ENCODE assay signal across 8 cellular contexts in genomic region chr2:16664052-16664731, GRCh38. TPM values are rescaled to one million over a fixed set of nuclear protein-coding genes. Genes with fewer than 3 reads are reported as not detected.
DNase-seq lines count a peak whose midpoint lies in the region; TF ChIP-seq lines count a peak whose summit lies in the region.

No MANE protein-coding gene starts in this region.

- CTCF ChIA-PET in activated naive CD4-positive, alpha-beta T cell treated with anti-CD3 and anti-CD28 coated beads for 36 hours (lab: Charles Lee): interaction anchor here (0.9 to 1.5 kb wide), 2 partner anchors 45 to 92 kb away, joined by 3 to 5 read pairs; no protein-coding TSS in a partner anchor

- no peaks in the 10 kb centered on the region for H3K9me3 Mint-ChIP-seq in activated naive CD4-positive, alpha-beta T cell treated with anti-CD3 and anti-CD28 coated beads for 36 hours

- H3K36me3 ChIP-seq in urinary bladder (ENCODE audit: insufficient read depth): no peaks in the 10 kb centered on the region

- no peak for TF ChIP-seq CTCF in epithelial cell of esophagus (IDR thresholded peaks at IDR 0.05; ENCODE audit: insufficient read depth, low read depth, low read length, missing control alignments)

- WGBS in urinary bladder: 23% methylated on average over 9 of the region's 9 CpGs

- intact Hi-C loops in activated naive CD4-positive, alpha-beta T cell treated with anti-CD3 and anti-CD28 coated beads for 36 hours (cut with micrococcal nuclease): no loop called here

- no peak overlapping the region for H3K27ac ChIP-seq in urinary bladder (ENCODE audit: low read depth)

- DNase-seq in activated naive CD4-positive, alpha-beta T cell treated with anti-CD3 and anti-CD28 coated beads for 36 hours: no peak
- no peak for DNase-seq in activated naive CD4-positive, alpha-beta T cell treated with Interleukin-2 at 50 U/mL for 16 hours
- DNase-seq in SIG-M5 treated with dmso at 0.1 percent for 504 hours (lab: John Stamatoyannopoulos, UW; ENCODE audit: unreplicated experiment) (peak; percentile 62), epithelial cell of esophagus (ENCODE audit: low read depth) (peak; percentile 36), mucosa of gallbladder (ENCODE audit: low spot score) (peak; percentile 77), AG20443 (ENCODE audit: low spot score) (no peak)
- no peak for DNase-seq in stimulated activated CD8-positive, alpha-beta memory T cell treated with anti-CD3 and anti-CD28 coated beads, Interleukin-4, amount 100 ng/mL, for 48 hours

- peak overlapping the region; percentile 62 for H3K4me3 Mint-ChIP-seq in activated naive CD4-positive, alpha-beta T cell treated with anti-CD3 and anti-CD28 coated beads for 36 hours

- no peaks in the 10 kb centered on the region for H3K36me3 Mint-ChIP-seq in activated naive CD4-positive, alpha-beta T cell treated with anti-CD3 and anti-CD28 coated beads for 36 hours (ENCODE audit: low read depth)

- peaks cover 16% of the 10 kb centered on the region for H3K4me1 Mint-ChIP-seq in activated naive CD4-positive, alpha-beta T cell treated with anti-CD3 and anti-CD28 coated beads for 36 hours (ENCODE audit: low read depth)

- H3K4me1 ChIP-seq in urinary bladder (ENCODE audit: insufficient read depth): no peaks in the 10 kb centered on the region

- H3K27ac Mint-ChIP-seq in activated naive CD4-positive, alpha-beta T cell treated with anti-CD3 and anti-CD28 coated beads for 36 hours: no peak overlapping the region

- H3K27me3 Mint-ChIP-seq in activated naive CD4-positive, alpha-beta T cell treated with anti-CD3 and anti-CD28 coated beads for 36 hours (ENCODE audit: low read depth): peaks cover 53% of the 10 kb centered on the region

- H3K4me3 ChIP-seq in epithelial cell of esophagus (ENCODE audit: low read length): no peak overlapping the region
- peak overlapping the region; percentile 63 for H3K4me3 ChIP-seq in urinary bladder (ENCODE audit: low read depth, low read length)

RNA-seq across cellular contexts. Expression of gene CYRIA, which starts 1.4 kb away (rescaled TPM):
- total RNA-seq in activated naive CD4-positive, alpha-beta T cell treated with anti-CD3 and anti-CD28 coated beads for 36 hours: 1 to 10 TPM; 1.0 to 1.2 TPM
- total RNA-seq in mucosa of gallbladder (7.0 TPM), urinary bladder (10.5 TPM)
- polyA plus RNA-seq in urinary bladder: 7.9 TPM

Comparison
In these comparisons a context has a peak if more than half of its experiments do, and no peak if none do; other contexts are left out.
1. DNase-seq: peak in SIG-M5 treated with dmso at 0.1 percent for 504 hours (single experiment), epithelial cell of esophagus (single experiment) and mucosa of gallbladder (single experiment); none in activated naive CD4-positive, alpha-beta T cell treated with anti-CD3 and anti-CD28 coated beads for 36 hours (single experiment), activated naive CD4-positive, alpha-beta T cell treated with Interleukin-2 at 50 U/mL for 16 hours (single experiment), stimulated activated CD8-positive, alpha-beta memory T cell treated with anti-CD3 and anti-CD28 coated beads, Interleukin-4, amount 100 ng/mL, for 48 hours (single experiment) and AG20443 (single experiment).